In genomic region chr11:75428301-75428724, GRCh38 we compare ENCODE assay signal across 1 cellular context.
TF ChIP-seq lines count a peak whose summit lies in the region.

No MANE protein-coding gene starts in this region.

TF ChIP-seq in SK-N-SH treated with all-trans-retinoic acid at 6 μM for 48 hours, 23 proteins besides CTCF, POLR2A, EP300 and RAD21 (continued from another document):
- TF ChIP-seq CREB5 (CRISPR knock-in tag; IDR thresholded peaks at IDR 0.05; ENCODE audit: low read depth), result no peak
- TF ChIP-seq ZNF565 (CRISPR knock-in tag; conservative IDR thresholded peaks at IDR 0.05; ENCODE audit: low read depth), result no peak
- no peak for TF ChIP-seq TOX (CRISPR knock-in tag; IDR thresholded peaks at IDR 0.05; ENCODE audit: borderline replicate concordance)
- TF ChIP-seq ZFP3 (CRISPR knock-in tag; IDR thresholded peaks at IDR 0.05), result no peak
- no peak for TF ChIP-seq RARB (CRISPR knock-in tag; IDR thresholded peaks at IDR 0.05)
